Comparison of ENCODE assay signal across 22 cellular contexts in the genomic region with DNA sequence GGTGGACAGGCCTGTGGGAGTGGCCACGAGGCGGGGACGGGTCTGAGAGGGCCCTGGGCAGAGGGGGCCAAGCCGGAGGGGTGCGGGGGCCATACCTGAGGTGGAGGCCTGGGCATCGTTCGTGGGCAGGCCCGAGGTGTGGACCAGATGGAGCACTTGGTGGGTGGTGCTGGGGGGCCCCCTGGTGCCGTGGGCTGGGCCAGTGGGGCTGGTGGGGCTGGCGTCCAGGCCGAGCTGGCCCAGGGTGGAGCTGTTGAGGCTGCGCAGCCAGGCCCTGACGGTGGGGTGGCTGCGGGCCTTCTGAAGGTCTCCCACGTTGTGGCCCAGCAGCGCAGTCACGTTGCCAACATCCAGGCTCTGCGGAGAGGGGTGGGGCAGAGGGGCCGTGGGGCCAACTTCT. TPM values are rescaled to one million over a fixed set of nuclear protein-coding genes. Genes with fewer than 3 reads are reported as not detected.
DNase-seq lines count a peak whose midpoint lies in the region; ATAC-seq, FAIRE-seq and TF ChIP-seq lines count a peak whose summit lies in the region.
"Had no signal": no experiment of that assay in that cellular context is flagged by ENCODE, and none has a peak within 500 bp of the region (broad histone marks: within the 10 kb centered on the region; RNA-seq: fewer than 3 reads in every experiment).

No MANE protein-coding gene starts in this region.

- no peak for TF ChIP-seq RAD21 in K562 (CRISPR knock-in tag; conservative IDR thresholded peaks at IDR 0.05 in 1 of 2, IDR thresholded peaks at IDR 0.05 in 1 of 2)

- BruUV-seq in K562 (replicated peaks; lab: Mats Ljungman, UMichigan), result no TSS peak

- 33% methylated on average over 10 of the region's 19 CpGs for WGBS in K562 (ENCODE audit: insufficient coverage, low coverage, missing lambda C conversion rate)
- WGBS in esophagus muscularis mucosa, result 79% methylated on average over 14 of the region's 19 CpGs

- H3K36me3 ChIP-seq in HEK293 (ENCODE audit: control insufficient read depth in 2 of 2, insufficient read depth in 1 of 2, low read length in 2 of 2) (no peaks in the 10 kb centered on the region), HUES48 (ENCODE audit: control insufficient read depth, insufficient read depth, low read length) (no peaks in the 10 kb centered on the region), K562 (ENCODE audit: control insufficient read depth, insufficient read depth, low read length) (no peaks in the 10 kb centered on the region), esophagus muscularis mucosa (no peaks in the 10 kb centered on the region)
- H3K36me3 ChIP-seq: HAP-1 had no signal

- no peak for TF ChIP-seq POLR2A in K562 (conservative IDR thresholded peaks at IDR 0.05)
- TF ChIP-seq POLR2A in esophagus muscularis mucosa (IDR thresholded peaks at IDR 0.05; ENCODE audit: low read depth), result no peak

- TF ChIP-seq EP300 in K562 (IDR thresholded peaks at IDR 0.05; ENCODE audit: low read length) (no peak), esophagus muscularis mucosa (IDR thresholded peaks at IDR 0.05) (no peak)

- in situ Hi-C loops in K562 (cut with MboI), result no loop called here

- H3K9me3 ChIP-seq in HEK293 (ENCODE audit: control insufficient read depth, insufficient read depth, low read depth, low read length) (no peaks in the 10 kb centered on the region), HUES48 (ENCODE audit: control insufficient read depth, insufficient read depth, low read length) (no peaks in the 10 kb centered on the region), K562 (replicated peaks; ENCODE audit: control insufficient read depth, insufficient read depth, low read depth, low read length) (no peaks in the 10 kb centered on the region), esophagus muscularis mucosa (no peaks in the 10 kb centered on the region)
- H3K9me3 ChIP-seq: HAP-1 had no signal

- H3K4me2 ChIP-seq in K562 (ENCODE audit: insufficient read depth, low read length), result no peak overlapping the region

- no peaks in the 10 kb centered on the region for H3K27me3 ChIP-seq in HUES48 (ENCODE audit: control insufficient read depth, insufficient read depth, low read length)
- peaks cover 0 to 6% of the 10 kb centered on the region in 2 experiments; a peak in 1 of 5 replicates for H3K27me3 ChIP-seq in K562 (ENCODE audit: control insufficient read depth in 2 of 2, insufficient read depth in 2 of 2, low read length in 2 of 2)
- peaks cover 0 to 59% (median 0%) of the 10 kb centered on the region in 4 donors for H3K27me3 ChIP-seq in esophagus muscularis mucosa

- no peak for FAIRE-seq in K562 (lab: Jason Lieb, UNC)
- FAIRE-seq: GM12891, GM18507, H54 had no signal

- H3K4me1 ChIP-seq in HEK293 (ENCODE audit: control insufficient read depth, insufficient read depth, low read length) (no peaks in the 10 kb centered on the region), HUES48 (ENCODE audit: control insufficient read depth, insufficient read depth, low read length) (no peaks in the 10 kb centered on the region), K562 (replicated peaks in 1 of 2; ENCODE audit: control insufficient read depth in 2 of 2, insufficient read depth in 2 of 2, low read length in 2 of 2) (peaks cover 0 to 67% of the 10 kb centered on the region in 2 experiments; a peak in 2 of 5 replicates), esophagus muscularis mucosa (no peaks in the 10 kb centered on the region)
- H3K4me1 ChIP-seq: HAP-1 had no signal

- H3K4me3 ChIP-seq in HEK293 (ENCODE audit: low read depth, low read length) (no peak overlapping the region), HUES48 (ENCODE audit: low read depth, low read length) (no peak overlapping the region), K562 (no peak overlapping the region), esophagus muscularis mucosa (no peak overlapping the region)
- H3K4me3 ChIP-seq: HAP-1 had no signal

- CTCF ChIA-PET in HEK293 (lab: Yijun Ruan, JAX), result interaction anchor here (0.6 to 1.6 kb wide), 4 partner anchors 11 to 26 kb away, joined by 3 to 4 read pairs (median 3); no protein-coding TSS in a partner anchor
- CTCF ChIA-PET in K562 (lab: Yijun Ruan, JAX; ENCODE audit: low intra/inter-chr PET ratio), result no interaction called here

- no peak for TF ChIP-seq CTCF in HEK293 (tag by site-specific recombination; IDR thresholded peaks at IDR 0.05)
- no peak for TF ChIP-seq CTCF in K562 (IDR thresholded peaks at IDR 0.05 in 2 of 3, conservative IDR thresholded peaks at IDR 0.05 in 1 of 3; ENCODE audit: insufficient read depth in 2 of 3, low read depth in 1 of 3, low read length in 3 of 3)
- no peak for TF ChIP-seq CTCF in esophagus muscularis mucosa (IDR thresholded peaks at IDR 0.05)

- H3K9me1 ChIP-seq in K562 (ENCODE audit: control insufficient read depth, insufficient read depth, low read length), result peaks cover 2% of the 10 kb centered on the region

- POLR2A ChIA-PET in HEK293 (lab: Yijun Ruan, JAX) (no interaction called here), K562 (lab: Yijun Ruan, JAX) (interaction anchor here (0.9 kb wide), 1 partner anchor 11 kb away, joined by 7 read pairs; no protein-coding TSS in a partner anchor)

- 0 out of 2 replicates have a peak, but pooled peaks cover 3% of the 10 kb centered on the region for H4K20me1 ChIP-seq in K562 (replicated peaks; ENCODE audit: control insufficient read depth, insufficient read depth, low read length)

- intact Hi-C loops in K562 (cut with micrococcal nuclease) (no loop called here), sciatic nerve (cut with DNase I) (no loop called here), esophagus muscularis mucosa (cut with DNase I) (no loop called here)

- no peak overlapping the region for H3K9ac ChIP-seq in HUES48 (ENCODE audit: low read depth, low read length)
- no peak overlapping the region; a peak in 2 of 4 replicates for H3K9ac ChIP-seq in K562 (ENCODE audit: insufficient read depth in 1 of 2, low read depth in 2 of 2, low read length in 2 of 2)

- no peak for ATAC-seq in K562
- ATAC-seq in sciatic nerve, result peak; percentile 15
- no peak for ATAC-seq in GM18858 (IDR thresholded peaks at IDR 0.05; ENCODE audit: unreplicated experiment)

- no peak overlapping the region for H2AFZ ChIP-seq in K562 (ENCODE audit: low read depth, low read length)

- no peaks in the 10 kb centered on the region for H3K79me2 ChIP-seq in K562 (ENCODE audit: control insufficient read depth, insufficient read depth, low read length)

- DNase-seq in K562 (ENCODE audit: extremely low read depth in 1 of 4, low spot score in 3 of 4) (no peak), sciatic nerve (ENCODE audit: low spot score) (no peak), esophagus muscularis mucosa (ENCODE audit: extremely low spot score) (no peak)
- DNase-seq: C1 segment of cervical spinal cord; Calu3; CD4-positive, alpha-beta memory T cell; COR-L47; DMS53; DMS79 treated with DMSO at 0.1 percent for 48 hours; GF-D8; GOT3 had no signal

- H3K27ac ChIP-seq in HEK293 (ENCODE audit: extremely low read depth, low read depth, low read length) (no peak overlapping the region), HUES48 (ENCODE audit: low read depth, low read length) (peak overlapping the region; percentile 28), K562 (ENCODE audit: extremely low read depth, low read depth, low read length) (no peak overlapping the region), esophagus muscularis mucosa (replicated peaks in 1 of 4) (no peak overlapping the region)

RNA-seq across cellular contexts. Expression of a gene that starts 9.4 kb away (rescaled TPM):
- not detected in 2 replicates for total RNA-seq in K562 (2011; cell fraction: chromatin; rRNA removed; ENCODE audit: low replicate concordance)
- total RNA-seq in K562 (2011; cell fraction: nucleolus; rRNA removed), result not detected in 2 replicates
- not detected in 2 replicates for total RNA-seq in K562 (2011; cell fraction: nucleoplasm; rRNA removed)
- total RNA-seq in K562 (2014; rRNA removed), result not detected in 2 replicates
- total RNA-seq in K562 (2014; rRNA removed; fragmentation: Illumina TruSeq; extraction: Trizol), result not detected in 2 replicates
- not detected in 2 replicates for total RNA-seq in K562 (2015; rRNA removed; fragmentation: Illumina TruSeq; extraction: Trizol)
- total RNA-seq in K562 (2021), result 0.22 TPM in 1 of 2 replicates, not detected in the other
- polyA plus RNA-seq in K562 (2011; rRNA removed), result not detected in 2 replicates
- not detected in 2 replicates for polyA plus RNA-seq in K562 (2011; cell fraction: cytosol; rRNA removed)
- not detected in 2 replicates for polyA plus RNA-seq in K562 (2011; cell fraction: nucleus; rRNA removed)
- not detected in 2 replicates for polyA plus RNA-seq in K562 (2012)
- not detected in 2 replicates for polyA plus RNA-seq in K562 (2014; fragmentation: Illumina TruSeq; extraction: Trizol)
- not detected for polyA plus RNA-seq in K562 (2014; fragmentation: Nextera tagmentation; extraction: Ambion mirVana)
- not detected in 2 replicates for polyA plus RNA-seq in K562 (2014; rRNA removed)
- polyA minus RNA-seq in K562 (2011; rRNA and poly(A)+ RNA removed), result not detected in 2 replicates
- polyA minus RNA-seq in K562 (2011; cell fraction: cytosol; rRNA and poly(A)+ RNA removed), result 0.86 and 3.8 TPM in 2 replicates
- 0.22 and 0.40 TPM in 2 replicates for polyA minus RNA-seq in K562 (2011; cell fraction: nucleus; rRNA and poly(A)+ RNA removed)
- 2.9 TPM for total RNA-seq in sciatic nerve
- total RNA-seq in esophagus muscularis mucosa, result under 1 TPM in 1 of 4 donors, not detected in 3; 0.39 TPM
- total RNA-seq: A673; CD4-positive, alpha-beta memory T cell; Daoy had no signal
- polyA plus RNA-seq: CD4-positive, alpha-beta memory T cell had no signal

RNA-seq across cellular contexts. Expression of a gene that starts 18.2 kb away (rescaled TPM):
- total RNA-seq in K562 (2011; cell fraction: chromatin; rRNA removed; ENCODE audit: low replicate concordance), result 10.9 and 59.9 TPM in 2 replicates
- 59.0 and 69.6 TPM in 2 replicates for total RNA-seq in K562 (2011; cell fraction: nucleolus; rRNA removed)
- total RNA-seq in K562 (2011; cell fraction: nucleoplasm; rRNA removed), result 21.1 and 25.7 TPM in 2 replicates
- 50.7 and 67.3 TPM in 2 replicates for total RNA-seq in K562 (2014; rRNA removed)
- 1.7 and 3.3 TPM in 2 replicates for total RNA-seq in K562 (2014; rRNA removed; fragmentation: Illumina TruSeq; extraction: Trizol)
- 22.7 and 27.2 TPM in 2 replicates for total RNA-seq in K562 (2015; rRNA removed; fragmentation: Illumina TruSeq; extraction: Trizol)
- 55.2 and 55.9 TPM in 2 replicates for total RNA-seq in K562 (2021)
- polyA plus RNA-seq in K562 (2011; rRNA removed), result 12.0 and 17.7 TPM in 2 replicates
- polyA plus RNA-seq in K562 (2011; cell fraction: cytosol; rRNA removed), result 26.1 and 86.4 TPM in 2 replicates
- 56.1 and 93.4 TPM in 2 replicates for polyA plus RNA-seq in K562 (2011; cell fraction: nucleus; rRNA removed)
- polyA plus RNA-seq in K562 (2012), result 24.6 and 30.5 TPM in 2 replicates
- polyA plus RNA-seq in K562 (2014; fragmentation: Illumina TruSeq; extraction: Trizol), result 7.0 and 30.1 TPM in 2 replicates
- polyA plus RNA-seq in K562 (2014; fragmentation: Nextera tagmentation; extraction: Ambion mirVana), result under 1 TPM; 0.45 to 0.98 TPM
- polyA plus RNA-seq in K562 (2014; rRNA removed), result 56.6 and 66.9 TPM in 2 replicates
- polyA minus RNA-seq in K562 (2011; rRNA and poly(A)+ RNA removed), result 3.8 and 4.8 TPM in 2 replicates
- 18.6 and 19.8 TPM in 2 replicates for polyA minus RNA-seq in K562 (2011; cell fraction: cytosol; rRNA and poly(A)+ RNA removed)
- 30.8 and 34.1 TPM in 2 replicates for polyA minus RNA-seq in K562 (2011; cell fraction: nucleus; rRNA and poly(A)+ RNA removed)
- 11.4 TPM for total RNA-seq in sciatic nerve
- 10 to 100 TPM; 10.4 to 29.1 (median 20.4) TPM for total RNA-seq in esophagus muscularis mucosa

RNA-seq across cellular contexts. Expression of a gene that starts 18.5 kb away (rescaled TPM):
- total RNA-seq in K562 (2011; cell fraction: chromatin; rRNA removed; ENCODE audit: low replicate concordance), result 53.1 and 261 TPM in 2 replicates
- total RNA-seq in K562 (2011; cell fraction: nucleolus; rRNA removed), result 207 and 214 TPM in 2 replicates
- 88.6 and 90.7 TPM in 2 replicates for total RNA-seq in K562 (2011; cell fraction: nucleoplasm; rRNA removed)
- total RNA-seq in K562 (2014; rRNA removed) (57.2 and 70.7 TPM in 2 replicates), K562 (2014; rRNA removed; fragmentation: Illumina TruSeq; extraction: Trizol) (2.7 and 4.4 TPM in 2 replicates), K562 (2015; rRNA removed; fragmentation: Illumina TruSeq; extraction: Trizol) (21.1 and 22.1 TPM in 2 replicates), K562 (2021) (121 and 123 TPM in 2 replicates), sciatic nerve (18.9 TPM), esophagus muscularis mucosa (1 to 10 TPM; 2.0 to 8.8 (median 3.4) TPM)
- polyA plus RNA-seq in K562 (2011; rRNA removed) (17.0 and 32.6 TPM in 2 replicates), K562 (2014; fragmentation: Illumina TruSeq; extraction: Trizol) (5.1 and 23.0 TPM in 2 replicates), K562 (2014; fragmentation: Nextera tagmentation; extraction: Ambion mirVana) (1 to 10 TPM; 2.5 to 2.7 TPM), K562 (2014; rRNA removed) (91.5 and 93.4 TPM in 2 replicates)
- polyA plus RNA-seq in K562 (2011; cell fraction: cytosol; rRNA removed), result 23.3 and 65.2 TPM in 2 replicates
- 379 and 556 TPM in 2 replicates for polyA plus RNA-seq in K562 (2011; cell fraction: nucleus; rRNA removed)
- polyA plus RNA-seq in K562 (2012), result 65.7 and 81.8 TPM in 2 replicates
- 2.7 and 4.0 TPM in 2 replicates for polyA minus RNA-seq in K562 (2011; rRNA and poly(A)+ RNA removed)
- polyA minus RNA-seq in K562 (2011; cell fraction: cytosol; rRNA and poly(A)+ RNA removed), result 8.6 and 13.5 TPM in 2 replicates
- 59.3 and 59.4 TPM in 2 replicates for polyA minus RNA-seq in K562 (2011; cell fraction: nucleus; rRNA and poly(A)+ RNA removed)

RNA-seq across cellular contexts. Expression of a gene that starts 29.1 kb away (rescaled TPM):
- 110 and 324 TPM in 2 replicates for total RNA-seq in K562 (2011; cell fraction: chromatin; rRNA removed; ENCODE audit: low replicate concordance)
- 238 and 279 TPM in 2 replicates for total RNA-seq in K562 (2011; cell fraction: nucleolus; rRNA removed)
- 145 and 170 TPM in 2 replicates for total RNA-seq in K562 (2011; cell fraction: nucleoplasm; rRNA removed)
- total RNA-seq in K562 (2014; rRNA removed) (35.6 and 48.2 TPM in 2 replicates), K562 (2014; rRNA removed; fragmentation: Illumina TruSeq; extraction: Trizol) (7.3 and 7.9 TPM in 2 replicates), K562 (2015; rRNA removed; fragmentation: Illumina TruSeq; extraction: Trizol) (18.6 and 20.5 TPM in 2 replicates), K562 (2021) (30.7 and 30.9 TPM in 2 replicates), sciatic nerve (26.9 TPM), esophagus muscularis mucosa (10 to 100 TPM; 19.4 to 33.3 (median 30.2) TPM)
- polyA plus RNA-seq in K562 (2011; rRNA removed) (18.5 and 30.5 TPM in 2 replicates), K562 (2014; fragmentation: Illumina TruSeq; extraction: Trizol) (17.1 and 18.7 TPM in 2 replicates), K562 (2014; fragmentation: Nextera tagmentation; extraction: Ambion mirVana) (1 to 10 TPM; 2.2 to 2.4 TPM), K562 (2014; rRNA removed) (31.0 and 38.2 TPM in 2 replicates)
- 24.1 and 25.8 TPM in 2 replicates for polyA plus RNA-seq in K562 (2011; cell fraction: cytosol; rRNA removed)
- polyA plus RNA-seq in K562 (2011; cell fraction: nucleus; rRNA removed), result 101 and 104 TPM in 2 replicates
- polyA plus RNA-seq in K562 (2012), result 22.4 and 34.2 TPM in 2 replicates
- 13.5 and 15.4 TPM in 2 replicates for polyA minus RNA-seq in K562 (2011; rRNA and poly(A)+ RNA removed)
- 9.9 and 14.8 TPM in 2 replicates for polyA minus RNA-seq in K562 (2011; cell fraction: cytosol; rRNA and poly(A)+ RNA removed)
- 52.0 and 78.0 TPM in 2 replicates for polyA minus RNA-seq in K562 (2011; cell fraction: nucleus; rRNA and poly(A)+ RNA removed)

RNA-seq across cellular contexts. Expression of a gene that starts 30.6 kb away (rescaled TPM):
- total RNA-seq in K562 (2011; cell fraction: chromatin; rRNA removed; ENCODE audit: low replicate concordance), result not detected in 2 replicates
- total RNA-seq in K562 (2011; cell fraction: nucleolus; rRNA removed), result not detected in 2 replicates
- total RNA-seq in K562 (2011; cell fraction: nucleoplasm; rRNA removed), result not detected in 2 replicates
- total RNA-seq in K562 (2014; rRNA removed) (not detected in 2 replicates), K562 (2014; rRNA removed; fragmentation: Illumina TruSeq; extraction: Trizol) (not detected in 2 replicates), K562 (2015; rRNA removed; fragmentation: Illumina TruSeq; extraction: Trizol) (not detected in 2 replicates), K562 (2021) (not detected in 2 replicates), sciatic nerve (not detected), esophagus muscularis mucosa (not detected)
- polyA plus RNA-seq in K562 (2011; rRNA removed) (not detected in 2 replicates), K562 (2014; fragmentation: Illumina TruSeq; extraction: Trizol) (not detected in 2 replicates), K562 (2014; fragmentation: Nextera tagmentation; extraction: Ambion mirVana) (not detected), K562 (2014; rRNA removed) (not detected in 2 replicates)
- not detected in 2 replicates for polyA plus RNA-seq in K562 (2011; cell fraction: cytosol; rRNA removed)
- polyA plus RNA-seq in K562 (2011; cell fraction: nucleus; rRNA removed), result not detected in 2 replicates
- polyA plus RNA-seq in K562 (2012), result 1.00 and 1.4 TPM in 2 replicates
- not detected in 2 replicates for polyA minus RNA-seq in K562 (2011; rRNA and poly(A)+ RNA removed)
- polyA minus RNA-seq in K562 (2011; cell fraction: cytosol; rRNA and poly(A)+ RNA removed), result not detected in 2 replicates
- not detected in 2 replicates for polyA minus RNA-seq in K562 (2011; cell fraction: nucleus; rRNA and poly(A)+ RNA removed)
- total RNA-seq: A172; A673; Calu3; CD4-positive, alpha-beta memory T cell; Daoy had no signal
- polyA plus RNA-seq: BJ; CD4-positive, alpha-beta memory T cell had no signal
